8 cellular contexts compared by ENCODE assay signal in the genomic region with DNA sequence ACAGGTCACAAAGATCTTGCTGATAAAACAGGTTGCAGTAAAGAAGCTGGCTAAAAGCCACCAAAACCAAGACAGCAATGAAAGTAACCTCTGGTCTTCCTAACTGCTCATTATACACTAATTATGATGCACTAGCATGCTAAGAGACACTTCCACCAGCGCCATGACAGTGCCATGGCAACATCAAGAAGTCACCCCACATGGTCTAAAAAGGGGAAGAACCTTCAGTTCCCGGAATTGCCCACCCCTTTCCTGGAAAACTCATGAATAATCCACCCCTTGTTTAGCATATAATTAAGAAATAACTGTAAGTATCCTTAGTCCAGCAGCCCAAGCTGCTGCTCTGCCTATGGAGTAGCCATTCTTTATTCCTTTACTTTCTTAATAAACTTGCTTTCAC. TPM values are rescaled to one million over a fixed set of nuclear protein-coding genes. Genes with fewer than 3 reads are reported as not detected.
A peak's percentile ranks its signal among the peaks of the same experiment; 100 is the strongest.
DNase-seq lines count a peak whose midpoint lies in the region; ATAC-seq, FAIRE-seq and TF ChIP-seq lines count a peak whose summit lies in the region.
"Not testable (repeated sequence)": the region's sequence is repeated elsewhere in the genome, so short reads cannot be mapped to it uniquely, and the experiment has no call there.
"Had no signal": no experiment of that assay in that cellular context is flagged by ENCODE, and none has a peak within 500 bp of the region (broad histone marks: within the 10 kb centered on the region; RNA-seq: fewer than 3 reads in every experiment).

No MANE protein-coding gene starts in this region.

- H3K27ac ChIP-seq in K562 (ENCODE audit: extremely low read depth, low read depth, low read length), result peak overlapping the region; percentile 77; the same call in 2 of the 3 replicates

- CTCF ChIA-PET in activated CD4-positive, alpha-beta T cell treated with anti-CD3 and anti-CD28 coated beads for 36 hours (lab: Charles Lee); K562 (lab: Yijun Ruan, JAX; ENCODE audit: low intra/inter-chr PET ratio): not testable (repeated sequence)

- peaks cover 13% of the 10 kb centered on the region for H3K36me3 Mint-ChIP-seq in activated CD4-positive, alpha-beta T cell treated with anti-CD3 and anti-CD28 coated beads for 36 hours (ENCODE audit: low read depth)

- not testable (repeated sequence) for H3K9me3 ChIP-seq in K562 (replicated peaks; ENCODE audit: control insufficient read depth, insufficient read depth, low read depth, low read length)

- peak overlapping the region; percentile 32; the same call in 1 of the 2 replicates for H3K4me2 ChIP-seq in K562 (ENCODE audit: insufficient read depth, low read length)

- H3K27ac Mint-ChIP-seq in activated CD4-positive, alpha-beta T cell treated with anti-CD3 and anti-CD28 coated beads for 36 hours, result peak overlapping the region; percentile 78

- H3K27me3 ChIP-seq in K562 (ENCODE audit: control insufficient read depth in 2 of 2, insufficient read depth in 2 of 2, low read length in 2 of 2), result not testable (repeated sequence)

- H3K4me3 Mint-ChIP-seq in activated CD4-positive, alpha-beta T cell treated with anti-CD3 and anti-CD28 coated beads for 36 hours, result not testable (repeated sequence)

- not testable (repeated sequence) for H3K36me3 ChIP-seq in K562 (ENCODE audit: control insufficient read depth, insufficient read depth, low read length)

- not testable (repeated sequence) for H3K9me3 Mint-ChIP-seq in activated CD4-positive, alpha-beta T cell treated with anti-CD3 and anti-CD28 coated beads for 36 hours (ENCODE audit: low read depth)

- peaks cover 16% of the 10 kb centered on the region for H3K79me2 ChIP-seq in K562 (ENCODE audit: control insufficient read depth, insufficient read depth, low read length)

- H4K20me1 ChIP-seq in K562 (replicated peaks; ENCODE audit: control insufficient read depth, insufficient read depth, low read length), result not testable (repeated sequence)

- H3K27me3 Mint-ChIP-seq in activated CD4-positive, alpha-beta T cell treated with anti-CD3 and anti-CD28 coated beads for 36 hours, result not testable (repeated sequence)

- TF ChIP-seq POLR2A in Raji (IDR thresholded peaks at IDR 0.05; ENCODE audit: insufficient read depth, low read depth, low read length), result 0 out of 2 replicates have a peak, but pooled peaks have one; percentile 16
- not testable (repeated sequence) for TF ChIP-seq POLR2A in K562 (conservative IDR thresholded peaks at IDR 0.05)

- H3K9me1 ChIP-seq in K562 (ENCODE audit: control insufficient read depth, insufficient read depth, low read length), result not testable (repeated sequence)

- not testable (repeated sequence) for H3K9ac ChIP-seq in K562 (ENCODE audit: insufficient read depth in 1 of 2, low read depth in 2 of 2, low read length in 2 of 2)

- intact Hi-C loops in activated CD4-positive, alpha-beta T cell treated with anti-CD3 and anti-CD28 coated beads for 36 hours (cut with DNase I, micrococcal nuclease), result loop anchor here in 1 of 2 experiments (5.0 kb wide), 2 partner anchors 57 to 122 kb away; partner anchors contain the start of gene HDAC6
- intact Hi-C loops in K562 (cut with micrococcal nuclease), result not testable (repeated sequence)

- TF ChIP-seq RAD21 in K562 (CRISPR knock-in tag; conservative IDR thresholded peaks at IDR 0.05 in 1 of 2, IDR thresholded peaks at IDR 0.05 in 1 of 2), result not testable (repeated sequence)

- peaks cover 36% of the 10 kb centered on the region for H3K4me1 Mint-ChIP-seq in activated CD4-positive, alpha-beta T cell treated with anti-CD3 and anti-CD28 coated beads for 36 hours

- not testable (repeated sequence) for H3K4me3 ChIP-seq in K562

- DNase-seq in GM19239 (ENCODE audit: insufficient read length, low spot score), result not testable (repeated sequence)
- DNase-seq in NAMALWA (ENCODE audit: low spot score) (peak; percentile 67), K562 (ENCODE audit: extremely low read depth in 1 of 4, low spot score in 3 of 4) (peak in 2 of 4 experiments; percentile 44 to 87)
- peak; percentile 70 for DNase-seq in activated CD4-positive, alpha-beta T cell treated with anti-CD3 and anti-CD28 coated beads for 36 hours
- DNase-seq in activated T-cell treated with anti-CD3 and anti-CD28 coated beads, Interleukin-2, amount 50 U/mL, for 48 hours, result peak; percentile 43 to 48
- DNase-seq in stimulated activated CD4-positive, alpha-beta T cell treated with anti-CD3 and anti-CD28 coated beads, Interleukin-15, amount 100 ng/mL, for 24 hours, result peak; percentile 44

- POLR2A ChIA-PET in activated CD4-positive, alpha-beta T cell treated with anti-CD3 and anti-CD28 coated beads for 36 hours (lab: Charles Lee), result not testable (repeated sequence)
- POLR2A ChIA-PET in K562 (lab: Yijun Ruan, JAX), result interaction anchor here (0.5 kb wide), 1 partner anchor 21 kb away, joined by 3 read pairs; no protein-coding TSS in a partner anchor

- 0% methylated on average over 2 of the region's 2 CpGs for WGBS in K562 (ENCODE audit: insufficient coverage, low coverage, missing lambda C conversion rate)

- not testable (repeated sequence) for BruUV-seq in K562 (replicated peaks; lab: Mats Ljungman, UMichigan)

- peaks cover 28 to 35% of the 10 kb centered on the region in 2 experiments; a peak in 4 of 5 replicates for H3K4me1 ChIP-seq in K562 (replicated peaks in 1 of 2; ENCODE audit: control insufficient read depth in 2 of 2, insufficient read depth in 2 of 2, low read length in 2 of 2)

- not testable (repeated sequence) for ATAC-seq in activated CD4-positive, alpha-beta T cell treated with anti-CD3 and anti-CD28 coated beads for 36 hours
- peak; percentile 31 for ATAC-seq in K562

- not testable (repeated sequence) for TF ChIP-seq CTCF in K562 (IDR thresholded peaks at IDR 0.05 in 2 of 3, conservative IDR thresholded peaks at IDR 0.05 in 1 of 3; ENCODE audit: insufficient read depth in 2 of 3, low read depth in 1 of 3, low read length in 3 of 3)

- in situ Hi-C loops in K562 (cut with MboI), result not testable (repeated sequence)

- H2AFZ ChIP-seq in K562 (ENCODE audit: low read depth, low read length), result peak overlapping the region; percentile 59

- peak; percentile 55 for FAIRE-seq in GM19239 (lab: Jason Lieb, UNC)
- FAIRE-seq in K562 (lab: Jason Lieb, UNC), result peak; percentile 86

- not testable (repeated sequence) for TF ChIP-seq EP300 in K562 (IDR thresholded peaks at IDR 0.05; ENCODE audit: low read length)

TF ChIP-seq in K562, 482 proteins besides CTCF, POLR2A, EP300 and RAD21 (continues in another document):
- TF ChIP-seq NFIC (IDR thresholded peaks at IDR 0.05), result 0 out of 2 replicates have a peak, but pooled peaks have one; percentile 16
- TF ChIP-seq, protein P1, sequence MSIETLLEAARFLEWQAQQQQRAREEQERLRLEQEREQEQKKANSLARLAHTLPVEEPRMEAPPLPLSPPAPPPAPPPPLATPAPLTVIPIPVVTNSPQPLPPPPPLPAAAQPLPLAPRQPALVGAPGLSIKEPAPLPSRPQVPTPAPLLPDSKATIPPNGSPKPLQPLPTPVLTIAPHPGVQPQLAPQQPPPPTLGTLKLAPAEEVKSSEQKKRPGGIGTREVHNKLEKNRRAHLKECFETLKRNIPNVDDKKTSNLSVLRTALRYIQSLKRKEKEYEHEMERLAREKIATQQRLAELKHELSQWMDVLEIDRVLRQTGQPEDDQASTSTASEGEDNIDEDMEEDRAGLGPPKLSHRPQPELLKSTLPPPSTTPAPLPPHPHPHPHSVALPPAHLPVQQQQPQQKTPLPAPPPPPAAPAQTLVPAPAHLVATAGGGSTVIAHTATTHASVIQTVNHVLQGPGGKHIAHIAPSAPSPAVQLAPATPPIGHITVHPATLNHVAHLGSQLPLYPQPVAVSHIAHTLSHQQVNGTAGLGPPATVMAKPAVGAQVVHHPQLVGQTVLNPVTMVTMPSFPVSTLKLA (conservative IDR thresholded peaks at IDR 0.05), result peak; percentile 55 to 67; a peak in 3 of 4 replicates

RNA-seq across cellular contexts. Expression of gene WAS, which starts 3.1 kb away (rescaled TPM):
- total RNA-seq in activated CD4-positive, alpha-beta T cell treated with anti-CD3 and anti-CD28 coated beads for 36 hours, result 100 to 1,000 TPM in 1 of 2 experiments, 10 to 100 TPM in 1; 85.9 to 102 TPM
- 0.72 and 3.4 TPM in 2 replicates for total RNA-seq in K562 (2011; cell fraction: chromatin; rRNA removed; ENCODE audit: low replicate concordance)
- total RNA-seq in K562 (2011; cell fraction: nucleolus; rRNA removed), result 2.2 and 2.8 TPM in 2 replicates
- 0.95 and 3.4 TPM in 2 replicates for total RNA-seq in K562 (2011; cell fraction: nucleoplasm; rRNA removed)
- total RNA-seq in K562 (2014; rRNA removed) (8.8 and 9.7 TPM in 2 replicates), K562 (2014; rRNA removed; fragmentation: Illumina TruSeq; extraction: Trizol) (2.4 and 2.9 TPM in 2 replicates), K562 (2015; rRNA removed; fragmentation: Illumina TruSeq; extraction: Trizol) (5.9 and 7.9 TPM in 2 replicates), K562 (2021) (10.8 and 15.7 TPM in 2 replicates)
- polyA plus RNA-seq in K562 (2011; rRNA removed) (1.2 and 20.4 TPM in 2 replicates), K562 (2014; fragmentation: Illumina TruSeq; extraction: Trizol) (16.1 and 17.7 TPM in 2 replicates), K562 (2014; fragmentation: Nextera tagmentation; extraction: Ambion mirVana) (under 1 TPM; 0.11 to 0.25 TPM), K562 (2014; rRNA removed) (3.8 and 4.3 TPM in 2 replicates)
- 2.1 and 14.4 TPM in 2 replicates for polyA plus RNA-seq in K562 (2011; cell fraction: cytosol; rRNA removed)
- polyA plus RNA-seq in K562 (2011; cell fraction: nucleus; rRNA removed), result 8.1 and 32.0 TPM in 2 replicates
- 15.0 and 38.9 TPM in 2 replicates for polyA plus RNA-seq in K562 (2012)
- polyA minus RNA-seq in K562 (2011; rRNA and poly(A)+ RNA removed), result 1.6 and 7.1 TPM in 2 replicates
- polyA minus RNA-seq in K562 (2011; cell fraction: cytosol; rRNA and poly(A)+ RNA removed), result 4.1 and 34.6 TPM in 2 replicates
- polyA minus RNA-seq in K562 (2011; cell fraction: nucleus; rRNA and poly(A)+ RNA removed), result 2.3 and 18.2 TPM in 2 replicates
- total RNA-seq: LHCN-M2 had no signal

RNA-seq across cellular contexts. Expression of gene SUV39H1, which starts 16.1 kb away (rescaled TPM):
- 10 to 100 TPM; 30.8 to 31.7 TPM for total RNA-seq in activated CD4-positive, alpha-beta T cell treated with anti-CD3 and anti-CD28 coated beads for 36 hours
- total RNA-seq in K562 (2011; cell fraction: chromatin; rRNA removed; ENCODE audit: low replicate concordance), result 9.5 and 28.8 TPM in 2 replicates
- total RNA-seq in K562 (2011; cell fraction: nucleolus; rRNA removed), result 29.4 and 31.5 TPM in 2 replicates
- 20.1 and 21.3 TPM in 2 replicates for total RNA-seq in K562 (2011; cell fraction: nucleoplasm; rRNA removed)
- total RNA-seq in K562 (2014; rRNA removed) (21.7 and 29.1 TPM in 2 replicates), K562 (2014; rRNA removed; fragmentation: Illumina TruSeq; extraction: Trizol) (11.5 and 13.1 TPM in 2 replicates), K562 (2015; rRNA removed; fragmentation: Illumina TruSeq; extraction: Trizol) (17.9 and 19.0 TPM in 2 replicates), K562 (2021) (31.9 and 34.7 TPM in 2 replicates)
- polyA plus RNA-seq in K562 (2011; rRNA removed) (13.8 and 26.0 TPM in 2 replicates), K562 (2014; fragmentation: Illumina TruSeq; extraction: Trizol) (32.1 and 33.5 TPM in 2 replicates), K562 (2014; fragmentation: Nextera tagmentation; extraction: Ambion mirVana) (1 to 10 TPM; 4.7 to 6.5 TPM), K562 (2014; rRNA removed) (19.0 and 19.4 TPM in 2 replicates)
- 23.8 and 37.0 TPM in 2 replicates for polyA plus RNA-seq in K562 (2011; cell fraction: cytosol; rRNA removed)
- polyA plus RNA-seq in K562 (2011; cell fraction: nucleus; rRNA removed), result 38.1 and 50.4 TPM in 2 replicates
- polyA plus RNA-seq in K562 (2012), result 26.5 and 33.6 TPM in 2 replicates
- polyA minus RNA-seq in K562 (2011; rRNA and poly(A)+ RNA removed), result 16.9 and 18.2 TPM in 2 replicates
- 18.5 and 20.0 TPM in 2 replicates for polyA minus RNA-seq in K562 (2011; cell fraction: cytosol; rRNA and poly(A)+ RNA removed)
- 15.3 and 17.7 TPM in 2 replicates for polyA minus RNA-seq in K562 (2011; cell fraction: nucleus; rRNA and poly(A)+ RNA removed)

Comparison
In these comparisons a context has a peak if more than half of its experiments do, and no peak if none do; other contexts are left out.
1. RNA of gene WAS, which starts 3.1 kb away (total RNA-seq): 85.9 to 102 TPM in activated CD4-positive, alpha-beta T cell treated with anti-CD3 and anti-CD28 coated beads for 36 hours; 0.72 to 15.7 TPM in K562; every median in the first group is over 4 times any median in the second.